ENCODE assay signal across 8 cellular contexts in genomic region chr1:211939876-211940468, GRCh38.
DNase-seq lines count a peak whose midpoint lies in the region; ATAC-seq and TF ChIP-seq lines count a peak whose summit lies in the region.

No MANE protein-coding gene starts in this region.

- CTCF ChIA-PET in RWPE1 (lab: Yijun Ruan, JAX): interaction anchor here (0.6 to 1.4 kb wide), 2 partner anchors 11 to 242 kb away, joined by 4 read pairs; no protein-coding TSS in a partner anchor

- intact Hi-C loops in dorsolateral prefrontal cortex (cut with DNase I): loop anchor here in 1 of 2 donors (10.0 kb wide), 1 partner anchor 255 kb away; no protein-coding TSS in a partner anchor

- POLR2A ChIA-PET in RWPE1 (lab: Yijun Ruan, JAX; ENCODE audit: low non-redundant PET): no interaction called here

- ATAC-seq in GM18868 (IDR thresholded peaks at IDR 0.05; ENCODE audit: unreplicated experiment) (peak; percentile 80), GM21786 (IDR thresholded peaks at IDR 0.05; ENCODE audit: unreplicated experiment) (peak; percentile 74)

- H3K27ac ChIP-seq in dorsolateral prefrontal cortex (peak overlapping the region in 2 of 59 donors; percentile 6 to 45), caudate nucleus (ENCODE audit: low read depth, low read length) (no peak overlapping the region), RWPE1 (no peak overlapping the region)

- H3K4me3 ChIP-seq in dorsolateral prefrontal cortex: no peak overlapping the region

- TF ChIP-seq CTCF in dorsolateral prefrontal cortex (IDR thresholded peaks at IDR 0.05 in 54 of 56, conservative IDR thresholded peaks at IDR 0.05 in 2 of 56; ENCODE audit: low read depth in 1 of 56, partially characterized antibody in 56 of 56) (no peak), RWPE1 (conservative IDR thresholded peaks at IDR 0.05; ENCODE audit: low read depth) (no peak)

- DNase-seq in NCI-H187 treated with DMSO at 0.1 percent for 48 hours (lab: John Stamatoyannopoulos, UW) (peak; percentile 41), dorsolateral prefrontal cortex (no peak), caudate nucleus (lab: John Stamatoyannopoulos, UW) (no peak), HPDE6-E6E7 (ENCODE audit: extremely low spot score) (no peak), RWPE1 (ENCODE audit: low spot score) (no peak)
- peak; percentile 51 to 52 for DNase-seq in stimulated activated CD4-positive, alpha-beta T cell treated with anti-CD3 and anti-CD28 coated beads, Interleukin-15, amount 100 ng/mL, for 48 hours (ENCODE audit: low read depth in 2 of 2)

- no peaks in the 10 kb centered on the region for H3K27me3 ChIP-seq in dorsolateral prefrontal cortex

Comparison
In these comparisons a context has a peak if more than half of its experiments do, and no peak if none do; other contexts are left out.
1. DNase-seq: peak in NCI-H187 treated with DMSO at 0.1 percent for 48 hours (single experiment) and stimulated activated CD4-positive, alpha-beta T cell treated with anti-CD3 and anti-CD28 coated beads, Interleukin-15, amount 100 ng/mL, for 48 hours (2 of 2); none in dorsolateral prefrontal cortex (0 of 10), caudate nucleus (0 of 61), HPDE6-E6E7 (single experiment) and RWPE1 (single experiment).